In the genomic region with DNA sequence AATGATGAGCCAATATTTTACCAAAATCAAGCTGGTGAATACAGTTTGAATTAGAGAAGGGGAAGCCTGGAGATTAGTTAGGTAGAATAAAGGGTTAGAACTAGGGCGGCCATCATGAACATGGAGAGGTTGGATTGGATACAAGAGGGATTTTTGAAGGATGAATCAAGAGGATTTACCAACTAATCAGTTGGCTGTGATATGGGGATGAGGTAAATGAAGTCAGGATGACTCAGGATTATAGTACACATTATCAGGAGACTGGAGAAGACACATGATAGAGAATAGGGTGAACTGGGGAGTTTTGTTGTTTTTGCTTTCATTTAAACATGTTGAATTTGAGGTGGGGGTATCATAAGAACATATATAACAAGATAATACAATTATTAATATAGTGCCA, we compare ENCODE assay signal across 28 cellular contexts.
DNase-seq lines count a peak whose midpoint lies in the region; ATAC-seq and TF ChIP-seq lines count a peak whose summit lies in the region.
"Had no signal": no experiment of that assay in that cellular context is flagged by ENCODE, and none has a peak within 500 bp of the region (broad histone marks: within the 10 kb centered on the region; RNA-seq: fewer than 3 reads in every experiment).

No MANE protein-coding gene starts in this region.

- DNase-seq in Daoy (ENCODE audit: low read depth) (peak; percentile 4), LHCN-M2 (ENCODE audit: low read depth) (peak; percentile 14), brain microvascular endothelial cell (peak; percentile 47), iris pigment epithelial cell (ENCODE audit: low read depth) (peak; percentile 83), 8988T (no peak), SKM-1 (lab: John Stamatoyannopoulos, UW; ENCODE audit: unreplicated experiment) (no peak), heart left ventricle (no peak)
- DNase-seq: activated CD4-positive, alpha-beta memory T cell treated with anti-CD3 and anti-CD28 coated beads, Interleukin-2, amount 10 ng/mL, durations not matched to agents 7 days and 5 days; activated CD4-positive, CD25-positive, alpha-beta regulatory T cell treated with anti-CD3 and anti-CD28 coated beads, Interleukin-2, amount 50 U/mL, for 72 hours; activated CD8-positive, alpha-beta memory T cell treated with anti-CD3 and anti-CD28 coated beads, Interleukin-2, amount 50 U/mL, for 48 hours; activated naive CD4-positive, alpha-beta T cell treated with anti-CD3 and anti-CD28 coated beads, Interleukin-2, amount 50 U/mL, for 16 hours; central memory CD4-positive, alpha-beta T cell; DMS79 treated with DMSO at 0.1 percent for 48 hours; left colon; NCI-H1092 treated with DMSO at 0.1 percent for 48 hours; NCI-H1930; NCI-H774; nephron progenitor cell; ovary; retina; small intestine; stimulated activated CD4-positive, alpha-beta T cell treated with anti-CD3 and anti-CD28 coated beads, Interleukin-1b, Interleukin-23, amount 100 ng/mL, for 48 hours; T-helper 17 cell; trophoblast cell had no signal

- H3K36me3 ChIP-seq in brain microvascular endothelial cell (replicated peaks) (no peaks in the 10 kb centered on the region), gastroesophageal sphincter (no peaks in the 10 kb centered on the region), heart left ventricle (no peaks in the 10 kb centered on the region)
- H3K36me3 ChIP-seq: ovary had no signal

- TF ChIP-seq CTCF in brain microvascular endothelial cell (IDR thresholded peaks at IDR 0.05; ENCODE audit: low read depth, low read length, missing control alignments): no peak
- TF ChIP-seq CTCF in gastroesophageal sphincter (IDR thresholded peaks at IDR 0.05): no peak
- TF ChIP-seq CTCF in heart left ventricle (IDR thresholded peaks at IDR 0.05): no peak

- intact Hi-C loops in heart left ventricle (cut with DNase I): no loop called here

- H3K4me1 ChIP-seq in gastroesophageal sphincter (no peaks in the 10 kb centered on the region), heart left ventricle (no peaks in the 10 kb centered on the region)

- no peak overlapping the region for H3K27ac ChIP-seq in brain microvascular endothelial cell
- H3K27ac ChIP-seq in gastroesophageal sphincter: no peak overlapping the region
- H3K27ac ChIP-seq in heart left ventricle: no peak overlapping the region
- H3K27ac ChIP-seq: ovary, SK-N-MC had no signal

- no peak for TF ChIP-seq POLR2A in gastroesophageal sphincter (IDR thresholded peaks at IDR 0.05)
- TF ChIP-seq POLR2A in heart left ventricle (IDR thresholded peaks at IDR 0.05): no peak

- WGBS in gastroesophageal sphincter (ENCODE audit: low coverage in 1 of 2), 2 donors: 94 to 100% methylated on average over 1 of the region's 1 CpG
- WGBS in heart left ventricle, 4 donors: 93 to 97% (median 95%) methylated on average over 1 of the region's 1 CpG

- TF ChIP-seq EP300 in gastroesophageal sphincter (IDR thresholded peaks at IDR 0.05): no peak

- H3K4me3 ChIP-seq in brain microvascular endothelial cell (ENCODE audit: low read depth, low read length) (no peak overlapping the region), gastroesophageal sphincter (no peak overlapping the region), heart left ventricle (no peak overlapping the region)
- H3K4me3 ChIP-seq: GM12878, ovary, SK-N-MC had no signal

- H3K27me3 ChIP-seq in brain microvascular endothelial cell (replicated peaks) (no peaks in the 10 kb centered on the region), gastroesophageal sphincter (no peaks in the 10 kb centered on the region), heart left ventricle (no peaks in the 10 kb centered on the region)
- H3K27me3 ChIP-seq: ovary had no signal

- H3K9me3 ChIP-seq in gastroesophageal sphincter (no peaks in the 10 kb centered on the region), heart left ventricle (peaks cover 0 to 2% (median 0%) of the 10 kb centered on the region in 12 donors)
- H3K9me3 ChIP-seq: ovary had no signal

- ATAC-seq in gastroesophageal sphincter (no peak), heart left ventricle (no peak)
- ATAC-seq: activated T-helper 17 cell treated with anti-CD3 and anti-CD28 coated beads, Interleukin-2, amount 50 U/mL, for 72 hours; GM12878; left colon; T-helper 17 cell had no signal

- in situ Hi-C loops in brain microvascular endothelial cell (cut with HindIII; ENCODE audit: low pct_ligation_motif_present, low sequenced_read_pairs): no loop called here

Comparison
In these comparisons a context has a peak if more than half of its experiments do, and no peak if none do; other contexts are left out.
1. DNase-seq: peak in Daoy (single experiment), LHCN-M2 (single experiment), brain microvascular endothelial cell (single experiment) and iris pigment epithelial cell (single experiment); none in 8988T (single experiment), SKM-1 (single experiment) and heart left ventricle (0 of 5).